In the genomic region with DNA sequence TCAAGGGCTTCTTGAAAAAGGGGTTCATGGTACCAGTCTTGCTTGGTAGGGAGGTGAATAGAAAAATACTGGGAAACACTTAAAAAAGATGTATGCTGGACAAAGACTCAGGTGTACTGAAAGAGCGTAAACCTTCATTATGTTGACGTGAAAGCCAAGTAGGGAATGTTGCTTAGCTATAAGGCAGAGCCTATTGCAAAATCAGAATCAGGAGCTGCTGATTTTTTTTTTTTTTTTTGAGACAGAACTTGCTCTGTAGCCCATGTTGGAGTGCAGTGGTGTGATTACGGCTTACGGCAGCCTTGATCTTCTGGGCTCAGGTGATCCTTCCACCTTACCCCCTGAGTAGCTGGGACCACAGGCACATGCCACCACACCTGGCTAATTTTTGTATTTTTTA, we compare ENCODE assay signal across 13 cellular contexts. TPM values are rescaled to one million over a fixed set of nuclear protein-coding genes. Genes with fewer than 3 reads are reported as not detected.
DNase-seq lines count a peak whose midpoint lies in the region; ATAC-seq and TF ChIP-seq lines count a peak whose summit lies in the region.
"Had no signal": no experiment of that assay in that cellular context is flagged by ENCODE, and none has a peak within 500 bp of the region (broad histone marks: within the 10 kb centered on the region; RNA-seq: fewer than 3 reads in every experiment).

No MANE protein-coding gene starts in this region.

- H3K27ac ChIP-seq in skin epidermis (peak overlapping the region in 13 of 21 experiments; percentile 1 to 63 (median 42)), neuronal stem cell (replicated peaks; ENCODE audit: low read length) (no peak overlapping the region)
- no peak overlapping the region for H3K27ac ChIP-seq in effector memory CD4-positive, alpha-beta T cell (ENCODE audit: insufficient read depth, low read length, poor library complexity, severe bottlenecking)
- H3K27ac ChIP-seq: ascending aorta had no signal

- H2BK5ac ChIP-seq in neuronal stem cell (ENCODE audit: low read length): no peak overlapping the region

- no peak overlapping the region for H2AFZ ChIP-seq in neuronal stem cell (ENCODE audit: low read length)

- peaks cover 12% of the 10 kb centered on the region for H3K4me1 ChIP-seq in effector memory CD4-positive, alpha-beta T cell (ENCODE audit: control insufficient read depth, insufficient read depth, low read length, poor library complexity, severe bottlenecking)
- peaks cover 5 to 14% of the 10 kb centered on the region in 2 donors for H3K4me1 ChIP-seq in neuronal stem cell (ENCODE audit: control insufficient read depth in 2 of 2, insufficient read depth in 1 of 2, low read depth in 1 of 2, low read length in 2 of 2)

- WGBS in neuronal stem cell (ENCODE audit: extremely low coverage in 2 of 2, insufficient read length in 2 of 2, insufficient replicate concordance in 1 of 2), 2 donors: no CpG with 5 or more reads among the region's 4 CpGs

- no peak overlapping the region for H3K23ac ChIP-seq in neuronal stem cell (ENCODE audit: low read depth, low read length, poor library complexity)

- H3K9me3 Mint-ChIP-seq in CD14-positive monocyte (no peaks in the 10 kb centered on the region), immature natural killer cell (no peaks in the 10 kb centered on the region)

- H3K9me3 ChIP-seq in T-helper 17 cell (ENCODE audit: control insufficient read depth, low read length, poor library complexity, severe bottlenecking) (no peaks in the 10 kb centered on the region), neuronal stem cell (replicated peaks in 1 of 2; ENCODE audit: control insufficient read depth in 2 of 2, insufficient read depth in 1 of 2, low read depth in 1 of 2, low read length in 2 of 2) (no peaks in the 10 kb centered on the region)
- H3K9me3 ChIP-seq in effector memory CD4-positive, alpha-beta T cell (ENCODE audit: control insufficient read depth, low read length): no peaks in the 10 kb centered on the region
- H3K9me3 ChIP-seq: ascending aorta, HAP-1 had no signal

- no peak overlapping the region for H2BK120ac ChIP-seq in neuronal stem cell (ENCODE audit: low read depth, low read length)

- no peaks in the 10 kb centered on the region for H3K36me3 ChIP-seq in effector memory CD4-positive, alpha-beta T cell (ENCODE audit: control insufficient read depth, insufficient read depth, low read length)
- H3K36me3 ChIP-seq in neuronal stem cell (replicated peaks in 1 of 2; ENCODE audit: control insufficient read depth in 2 of 2, insufficient read depth in 2 of 2, low read length in 2 of 2): peaks cover 0 to 3% of the 10 kb centered on the region in 2 donors
- H3K36me3 ChIP-seq: ascending aorta, HAP-1 had no signal

- intact Hi-C loops in CD14-positive monocyte (cut with micrococcal nuclease): no loop called here

- H2BK12ac ChIP-seq in neuronal stem cell (ENCODE audit: low read length): no peak overlapping the region

- H3K4me2 ChIP-seq in neuronal stem cell (ENCODE audit: insufficient read depth, low read length, poor library complexity, severe bottlenecking): no peak overlapping the region

- no peak overlapping the region for H3K9ac ChIP-seq in neuronal stem cell (ENCODE audit: low read depth, low read length, poor library complexity)

- no peak overlapping the region for H3K4ac ChIP-seq in neuronal stem cell (ENCODE audit: low read length)

- H3K4me1 Mint-ChIP-seq in CD14-positive monocyte (peaks cover 49% of the 10 kb centered on the region), T-helper 17 cell (peaks cover 39% of the 10 kb centered on the region), immature natural killer cell (peaks cover 46 to 57% of the 10 kb centered on the region in 2 donors)

- no peak overlapping the region for H3K14ac ChIP-seq in neuronal stem cell (ENCODE audit: low read length)

- no peaks in the 10 kb centered on the region for H3K27me3 Mint-ChIP-seq in CD14-positive monocyte (ENCODE audit: low read depth in 3 of 3)
- H3K27me3 Mint-ChIP-seq in T-helper 17 cell: no peaks in the 10 kb centered on the region
- peaks cover 0 to 3% (median 3%) of the 10 kb centered on the region in 3 donors for H3K27me3 Mint-ChIP-seq in immature natural killer cell (ENCODE audit: low read depth in 3 of 3)

- no peak for TF ChIP-seq CTCF in CD14-positive monocyte (IDR thresholded peaks at IDR 0.05)

- H2BK15ac ChIP-seq in neuronal stem cell (ENCODE audit: low read length): no peak overlapping the region

- no peak overlapping the region for H3K4me3 ChIP-seq in skin epidermis
- no peak overlapping the region for H3K4me3 ChIP-seq in effector memory CD4-positive, alpha-beta T cell (ENCODE audit: insufficient read depth, low read depth, low read length, poor library complexity, severe bottlenecking)
- no peak overlapping the region for H3K4me3 ChIP-seq in neuronal stem cell (ENCODE audit: low read length in 2 of 2)
- H3K4me3 ChIP-seq: ascending aorta, HAP-1 had no signal

- H3K36me3 Mint-ChIP-seq in CD14-positive monocyte: peaks cover 3 to 13% of the 10 kb centered on the region in 2 donors
- H3K36me3 Mint-ChIP-seq in T-helper 17 cell (ENCODE audit: low read depth): peaks cover 2% of the 10 kb centered on the region
- peaks cover 0 to 6% (median 0%) of the 10 kb centered on the region in 3 donors for H3K36me3 Mint-ChIP-seq in immature natural killer cell

- no peak overlapping the region for H2AK5ac ChIP-seq in neuronal stem cell (ENCODE audit: low read depth, low read length)

- DNase-seq in CD14-positive monocyte (ENCODE audit: low spot score): no peak
- DNase-seq in T-helper 17 cell: no peak
- DNase-seq in immature natural killer cell: no peak
- no peak for DNase-seq in SK-N-DZ (ENCODE audit: low spot score)
- no peak for DNase-seq in effector memory CD4-positive, alpha-beta T cell
- DNase-seq in neuronal stem cell (ENCODE audit: low spot score): no peak
- no peak for DNase-seq in activated CD4-positive, alpha-beta T cell treated with anti-CD3 and anti-CD28 coated beads for 4 hours
- DNase-seq: activated CD8-positive, alpha-beta memory T cell treated with anti-CD3 and anti-CD28 coated beads for 24 hours; NCI-H2081; NCI-H526 had no signal

- no peak overlapping the region for H4K8ac ChIP-seq in neuronal stem cell (ENCODE audit: low read depth, low read length)

- H3K27ac Mint-ChIP-seq in CD14-positive monocyte (peak overlapping the region; percentile 76 to 90 (median 85)), T-helper 17 cell (peak overlapping the region; percentile 82), immature natural killer cell (peak overlapping the region; percentile 85 to 96 (median 88))

- no peak overlapping the region for H3K18ac ChIP-seq in neuronal stem cell (ENCODE audit: low read length)

- no peaks in the 10 kb centered on the region for H3K79me1 ChIP-seq in neuronal stem cell (ENCODE audit: low read depth, low read length)

- ATAC-seq in T-helper 17 cell: no peak

- no peak overlapping the region for H4K91ac ChIP-seq in neuronal stem cell (ENCODE audit: low read depth, low read length, poor library complexity)

- no peaks in the 10 kb centered on the region for H3K27me3 ChIP-seq in effector memory CD4-positive, alpha-beta T cell (replicated peaks; ENCODE audit: control insufficient read depth, insufficient read depth, low read length, poor library complexity, severe bottlenecking)
- no peaks in the 10 kb centered on the region for H3K27me3 ChIP-seq in neuronal stem cell (ENCODE audit: control insufficient read depth in 3 of 3, insufficient read depth in 3 of 3, low read depth in 1 of 3, low read length in 3 of 3)
- H3K27me3 ChIP-seq: ascending aorta had no signal

- H3K4me3 Mint-ChIP-seq in CD14-positive monocyte: no peak overlapping the region
- no peak overlapping the region for H3K4me3 Mint-ChIP-seq in T-helper 17 cell
- peak overlapping the region in 3 of 5 donors; percentile 10 to 61 (median 49) for H3K4me3 Mint-ChIP-seq in immature natural killer cell

RNA-seq across cellular contexts. Expression of a gene that starts 3.9 kb away (rescaled TPM):
- 1 to 10 TPM; 7.2 to 8.4 TPM for polyA plus RNA-seq in CD14-positive monocyte
- 10 to 100 TPM; 70.1 to 70.2 TPM for total RNA-seq in T-helper 17 cell
- 10 to 100 TPM in 1 of 3 donors, 1 to 10 TPM in 2; 3.2 to 21.9 (median 9.3) TPM for polyA plus RNA-seq in immature natural killer cell
- 87.4 and 94.3 TPM in 2 replicates for polyA plus RNA-seq in SK-N-DZ (2014; cell fraction: cytosol; rRNA removed)
- 224 and 357 TPM in 2 replicates for polyA plus RNA-seq in SK-N-DZ (2014; cell fraction: nucleus; rRNA removed)
- 63.4 TPM for polyA plus RNA-seq in neuronal stem cell (2013, experiment 1 of 2)
- polyA plus RNA-seq in neuronal stem cell (2013, experiment 2 of 2): 59.4 TPM

RNA-seq across cellular contexts. Expression of a gene that starts 54.8 kb away (rescaled TPM):
- polyA plus RNA-seq in CD14-positive monocyte: 100 to 1,000 TPM; 262 to 338 TPM
- total RNA-seq in T-helper 17 cell: 100 to 1,000 TPM; 112 to 117 TPM
- polyA plus RNA-seq in immature natural killer cell: 100 to 1,000 TPM; 104 to 161 (median 135) TPM
- 115 and 116 TPM in 2 replicates for polyA plus RNA-seq in SK-N-DZ (2014; cell fraction: cytosol; rRNA removed)
- 37.0 and 61.0 TPM in 2 replicates for polyA plus RNA-seq in SK-N-DZ (2014; cell fraction: nucleus; rRNA removed)
- 72.0 TPM for polyA plus RNA-seq in neuronal stem cell (2013, experiment 1 of 2)
- 76.5 TPM for polyA plus RNA-seq in neuronal stem cell (2013, experiment 2 of 2)

RNA-seq across cellular contexts. Expression of a gene that starts 55.0 kb away (rescaled TPM):
- polyA plus RNA-seq in CD14-positive monocyte: not detected
- total RNA-seq in T-helper 17 cell: under 1 TPM; 0.08 to 0.40 TPM
- polyA plus RNA-seq in immature natural killer cell: not detected
- polyA plus RNA-seq in SK-N-DZ (2014; cell fraction: cytosol; rRNA removed): 7.2 and 9.4 TPM in 2 replicates
- 13.8 and 46.4 TPM in 2 replicates for polyA plus RNA-seq in SK-N-DZ (2014; cell fraction: nucleus; rRNA removed)
- 7.5 TPM for polyA plus RNA-seq in neuronal stem cell (2013, experiment 1 of 2)
- 7.9 TPM for polyA plus RNA-seq in neuronal stem cell (2013, experiment 2 of 2)

RNA-seq across cellular contexts. Expression of a gene that starts 56.0 kb away (rescaled TPM):
- polyA plus RNA-seq in CD14-positive monocyte (10 to 100 TPM; 11.8 to 13.6 TPM), immature natural killer cell (100 to 1,000 TPM; 205 to 238 (median 209) TPM)
- total RNA-seq in T-helper 17 cell: 10 to 100 TPM; 49.7 to 56.5 TPM
- 77.8 and 95.2 TPM in 2 replicates for polyA plus RNA-seq in SK-N-DZ (2014; cell fraction: cytosol; rRNA removed)
- 174 and 182 TPM in 2 replicates for polyA plus RNA-seq in SK-N-DZ (2014; cell fraction: nucleus; rRNA removed)
- polyA plus RNA-seq in neuronal stem cell (2013, experiment 1 of 2): 21.2 TPM
- 24.0 TPM for polyA plus RNA-seq in neuronal stem cell (2013, experiment 2 of 2)

Comparison
In these comparisons a context has a peak if more than half of its experiments do, and no peak if none do; other contexts are left out.
1. H3K4me3 Mint-ChIP-seq: peak in immature natural killer cell (3 of 5); none in CD14-positive monocyte (0 of 2) and T-helper 17 cell (single experiment).
2. H3K27ac ChIP-seq: peak in skin epidermis (13 of 21); none in effector memory CD4-positive, alpha-beta T cell (single experiment) and neuronal stem cell (single experiment).
3. Peak in every context shown above with its lines, with median percentiles within 50 percentile points of each other: H3K27ac Mint-ChIP-seq.